11 cellular contexts compared by ENCODE assay signal in the genomic region with DNA sequence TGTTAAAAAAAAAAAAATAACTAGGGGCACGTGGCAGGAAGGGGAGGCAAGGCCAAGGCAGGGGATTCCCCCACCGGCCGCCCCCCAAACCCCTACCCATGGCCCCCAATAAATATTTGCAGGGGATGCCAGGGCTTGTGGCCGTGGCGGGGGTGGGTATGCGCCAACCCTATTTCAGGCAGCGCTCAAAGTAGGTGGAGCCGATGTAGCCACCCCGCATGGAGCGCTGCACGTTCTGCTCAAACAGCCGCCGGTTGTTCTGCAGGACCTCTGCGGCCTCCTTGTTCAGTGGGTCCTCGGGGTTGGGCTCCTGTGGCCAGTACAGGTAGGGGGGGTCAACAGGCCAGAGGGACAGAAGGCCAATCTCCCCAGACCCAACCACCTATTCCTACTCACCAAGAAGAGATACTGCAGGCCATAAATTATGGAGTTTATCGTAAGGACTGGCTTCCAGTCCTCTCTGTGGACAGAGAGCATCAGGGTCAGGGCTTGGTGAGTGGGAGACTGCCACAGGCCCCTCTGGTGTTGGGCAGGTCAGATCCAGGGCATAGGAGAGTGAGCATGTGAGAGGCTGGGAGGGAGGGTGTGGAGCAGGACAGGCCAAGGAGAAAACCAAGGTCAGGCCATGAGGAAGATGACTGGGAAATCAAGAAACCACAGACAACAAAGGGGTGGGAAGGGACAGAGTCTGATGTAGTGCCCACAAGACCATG. TPM values are rescaled to one million over a fixed set of nuclear protein-coding genes. Genes with fewer than 3 reads are reported as not detected.
DNase-seq lines count a peak whose midpoint lies in the region; ATAC-seq, FAIRE-seq and TF ChIP-seq lines count a peak whose summit lies in the region.
"Had no signal": no experiment of that assay in that cellular context is flagged by ENCODE, and none has a peak within 500 bp of the region (broad histone marks: within the 10 kb centered on the region; RNA-seq: fewer than 3 reads in every experiment).

No MANE protein-coding gene starts in this region.

- H3K27ac Mint-ChIP-seq in activated naive CD8-positive, alpha-beta T cell treated with anti-CD3 and anti-CD28 coated beads, Interleukin-2, amount 50 U/mL, for 24 hours, result peak overlapping the region; percentile 100

- 75 to 85% methylated on average over 2 to 16 of the region's 16 CpGs for WGBS in transverse colon (ENCODE audit: low coverage in 1 of 2), 2 donors

- no peak for FAIRE-seq in D721Med (lab: Jason Lieb, UNC)
- FAIRE-seq: islet of Langerhans had no signal

- H3K9me3 Mint-ChIP-seq in activated naive CD8-positive, alpha-beta T cell treated with anti-CD3 and anti-CD28 coated beads, Interleukin-2, amount 50 U/mL, for 24 hours, result no peaks in the 10 kb centered on the region

- no peak for TF ChIP-seq POLR2A in transverse colon (IDR thresholded peaks at IDR 0.05)

- no peak for TF ChIP-seq EP300 in transverse colon (IDR thresholded peaks at IDR 0.05; ENCODE audit: low read depth)

- H3K27me3 Mint-ChIP-seq in activated naive CD8-positive, alpha-beta T cell treated with anti-CD3 and anti-CD28 coated beads, Interleukin-2, amount 50 U/mL, for 24 hours, result peaks cover 2% of the 10 kb centered on the region

- DNase-seq in cardiac muscle cell (ENCODE audit: low read depth in 1 of 2, low spot score in 1 of 2) (no peak), Right ventricle myocardium superior (no peak), mucosa of descending colon (peak in 2 of 3 donors; percentile 54 to 68), transverse colon (no peak), AG08396 (ENCODE audit: low spot score) (no peak), D721Med (ENCODE audit: insufficient read length, low spot score) (no peak), Kasumi-1 (lab: John Stamatoyannopoulos, UW) (no peak)
- DNase-seq in activated naive CD8-positive, alpha-beta T cell treated with anti-CD3 and anti-CD28 coated beads, Interleukin-2, amount 50 U/mL, for 24 hours, result no peak
- DNase-seq: DMS153; stimulated activated CD4-positive, alpha-beta T cell treated with anti-CD3 and anti-CD28 coated beads, Interleukin-1b, Interleukin-23, amount 100 ng/mL, for 48 hours had no signal

- H3K36me3 Mint-ChIP-seq in activated naive CD8-positive, alpha-beta T cell treated with anti-CD3 and anti-CD28 coated beads, Interleukin-2, amount 50 U/mL, for 24 hours (ENCODE audit: low read depth), result peaks cover 65% of the 10 kb centered on the region

- H3K27me3 ChIP-seq in cardiac muscle cell (no peaks in the 10 kb centered on the region), transverse colon (no peaks in the 10 kb centered on the region)

- in situ Hi-C loops in transverse colon (cut with MboI; ENCODE audit: low pct_ligation_motif_present in 1 of 4, low pct_unique_long_range_greater_than_20kb in 1 of 4, low sequenced_read_pairs in 3 of 4), result no loop called here

- H3K27ac ChIP-seq in cardiac muscle cell (peak overlapping the region; percentile 99), transverse colon (peak overlapping the region; percentile 95 to 100 (median 97))

- H3K4me3 Mint-ChIP-seq in activated naive CD8-positive, alpha-beta T cell treated with anti-CD3 and anti-CD28 coated beads, Interleukin-2, amount 50 U/mL, for 24 hours, result peak overlapping the region; percentile 99

- H3K4me3 ChIP-seq in cardiac muscle cell, result no peak overlapping the region
- H3K4me3 ChIP-seq in mucosa of descending colon, result no peak overlapping the region
- H3K4me3 ChIP-seq in transverse colon, result no peak overlapping the region

- H3K4me1 Mint-ChIP-seq in activated naive CD8-positive, alpha-beta T cell treated with anti-CD3 and anti-CD28 coated beads, Interleukin-2, amount 50 U/mL, for 24 hours, result peaks cover 68% of the 10 kb centered on the region

- H3K36me3 ChIP-seq in cardiac muscle cell, result peaks cover 17% of the 10 kb centered on the region
- peaks cover 10% of the 10 kb centered on the region for H3K36me3 ChIP-seq in mucosa of descending colon (ENCODE audit: low read depth)
- peaks cover 0 to 20% (median 4%) of the 10 kb centered on the region in 4 donors for H3K36me3 ChIP-seq in transverse colon

- ATAC-seq in Right ventricle myocardium superior (ENCODE audit: poor library complexity), result no peak
- ATAC-seq in activated naive CD8-positive, alpha-beta T cell treated with anti-CD3 and anti-CD28 coated beads, Interleukin-2, amount 50 U/mL, for 24 hours, result no peak
- no peak for ATAC-seq in mucosa of descending colon

- H3K9me3 ChIP-seq in cardiac muscle cell (ENCODE audit: low read depth), result no peaks in the 10 kb centered on the region
- no peaks in the 10 kb centered on the region for H3K9me3 ChIP-seq in mucosa of descending colon
- no peaks in the 10 kb centered on the region for H3K9me3 ChIP-seq in transverse colon

- TF ChIP-seq CTCF in cardiac muscle cell (IDR thresholded peaks at IDR 0.05; ENCODE audit: low read depth, low read length), result no peak
- no peak for TF ChIP-seq CTCF in mucosa of descending colon (IDR thresholded peaks at IDR 0.05)
- TF ChIP-seq CTCF in transverse colon (IDR thresholded peaks at IDR 0.05), result no peak
- no peak for TF ChIP-seq CTCF in D721Med (IDR thresholded peaks at IDR 0.05; ENCODE audit: insufficient read depth, missing control alignments)

- intact Hi-C loops in Right ventricle myocardium superior (cut with DNase I), result no loop called here
- intact Hi-C loops in mucosa of descending colon (cut with DNase I, micrococcal nuclease), result no loop called here
- intact Hi-C loops in transverse colon (cut with DNase I; ENCODE audit: low total_unique reads), result no loop called here

- H3K4me1 ChIP-seq in cardiac muscle cell (ENCODE audit: low read depth), result peaks cover 26% of the 10 kb centered on the region
- peaks cover 25% of the 10 kb centered on the region for H3K4me1 ChIP-seq in mucosa of descending colon (ENCODE audit: low read depth)
- H3K4me1 ChIP-seq in transverse colon, result peaks cover 33 to 47% (median 41%) of the 10 kb centered on the region in 4 donors

RNA-seq across cellular contexts. Expression of a gene that starts 1.2 kb away (rescaled TPM):
- total RNA-seq in cardiac muscle cell (223 and 265 TPM in 2 replicates), Right ventricle myocardium superior (115 TPM), mucosa of descending colon (100 to 1,000 TPM; 125 to 231 (median 195) TPM), transverse colon (100 to 1,000 TPM in 3 of 4 donors, 10 to 100 TPM in 1; 24.7 to 194 (median 141) TPM)
- 247 and 319 TPM in 2 replicates for polyA plus RNA-seq in cardiac muscle cell

RNA-seq across cellular contexts. Expression of a gene that starts 2.3 kb away (rescaled TPM):
- total RNA-seq in cardiac muscle cell (70.8 and 79.0 TPM in 2 replicates), Right ventricle myocardium superior (116 TPM), mucosa of descending colon (100 to 1,000 TPM in 1 of 3 donors, 10 to 100 TPM in 2; 49.4 to 101 (median 66.7) TPM), transverse colon (10 to 100 TPM; 24.2 to 56.9 (median 26.7) TPM)
- 169 and 177 TPM in 2 replicates for polyA plus RNA-seq in cardiac muscle cell

RNA-seq across cellular contexts. Expression of a gene that starts 12.2 kb away (rescaled TPM):
- 563 and 650 TPM in 2 replicates for total RNA-seq in cardiac muscle cell
- 303 and 343 TPM in 2 replicates for polyA plus RNA-seq in cardiac muscle cell
- 132 TPM for total RNA-seq in Right ventricle myocardium superior
- 100 to 1,000 TPM; 180 to 308 (median 202) TPM for total RNA-seq in mucosa of descending colon
- 100 to 1,000 TPM; 180 to 694 (median 297) TPM for total RNA-seq in transverse colon

RNA-seq across cellular contexts. Expression of a gene that starts 17.1 kb away (rescaled TPM):
- total RNA-seq in cardiac muscle cell (51.1 TPM in 2 replicates), Right ventricle myocardium superior (9.2 TPM), mucosa of descending colon (10 to 100 TPM; 30.4 to 43.3 (median 36.1) TPM), transverse colon (100 to 1,000 TPM in 1 of 4 donors, 10 to 100 TPM in 3; 45.5 to 113 (median 67.1) TPM)
- polyA plus RNA-seq in cardiac muscle cell, result 25.1 and 34.7 TPM in 2 replicates

RNA-seq across cellular contexts. Expression of a gene that starts 36.5 kb away (rescaled TPM):
- total RNA-seq in cardiac muscle cell (22.8 and 26.3 TPM in 2 replicates), Right ventricle myocardium superior (7.9 TPM), mucosa of descending colon (10 to 100 TPM; 12.1 to 16.7 (median 13.4) TPM), transverse colon (10 to 100 TPM; 12.8 to 24.7 (median 18.1) TPM)
- polyA plus RNA-seq in cardiac muscle cell, result 29.4 and 34.6 TPM in 2 replicates

Comparison
In these comparisons a context has a peak if more than half of its experiments do, and no peak if none do; other contexts are left out.
1. DNase-seq: peak in mucosa of descending colon (2 of 3); none in cardiac muscle cell (0 of 2), Right ventricle myocardium superior (single experiment), activated naive CD8-positive, alpha-beta T cell treated with anti-CD3 and anti-CD28 coated beads, Interleukin-2, amount 50 U/mL, for 24 hours (single experiment), transverse colon (single experiment), AG08396 (single experiment), D721Med (single experiment) and Kasumi-1 (0 of 2).